ENCODE assay signal across 28 cellular contexts in the genomic region with DNA sequence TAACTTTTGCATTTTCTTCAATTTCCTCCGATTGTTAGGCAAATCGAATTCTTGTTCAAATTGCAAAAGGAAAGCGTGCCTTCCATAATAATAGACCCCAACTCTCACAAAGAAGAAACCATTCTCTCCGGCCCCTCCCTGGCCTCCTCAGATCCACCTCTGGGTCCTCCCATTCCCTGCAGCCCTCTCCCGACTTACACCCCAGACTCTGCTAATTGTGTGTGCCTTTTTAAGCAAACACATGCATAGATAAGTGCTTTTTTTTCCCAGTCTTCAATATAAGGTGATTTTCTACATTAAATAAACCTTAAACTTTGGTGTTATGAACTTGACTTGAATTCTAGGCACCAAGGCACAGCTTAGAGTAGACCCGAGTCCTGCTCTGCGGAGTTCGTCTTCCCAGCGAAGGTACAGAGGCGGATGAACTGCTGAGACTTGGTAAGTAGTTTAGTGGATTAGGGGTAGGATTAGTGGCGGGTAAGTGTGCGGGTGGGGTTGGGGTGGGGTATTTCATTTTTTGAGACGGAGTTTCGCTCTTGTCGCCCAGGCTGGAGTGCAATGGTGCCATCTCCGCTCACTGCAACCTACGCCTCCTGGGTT. TPM values are rescaled to one million over a fixed set of nuclear protein-coding genes. Genes with fewer than 3 reads are reported as not detected.
DNase-seq lines count a peak whose midpoint lies in the region; ATAC-seq and TF ChIP-seq lines count a peak whose summit lies in the region.
"Had no signal": no experiment of that assay in that cellular context is flagged by ENCODE, and none has a peak within 500 bp of the region (broad histone marks: within the 10 kb centered on the region; RNA-seq: fewer than 3 reads in every experiment).

No MANE protein-coding gene starts in this region.

- H3F3A ChIP-seq in GM23338 (replicated peaks; ENCODE audit: low read depth): peaks cover 28% of the 10 kb centered on the region
- H3F3A ChIP-seq in neural progenitor cell (ENCODE audit: low read depth): peaks cover 35% of the 10 kb centered on the region

- H3K9me3 Mint-ChIP-seq in GM23338 (peaks cover 11% of the 10 kb centered on the region; the same call in 2 of the 3 replicates), neural progenitor cell (peaks cover 17% of the 10 kb centered on the region)
- H3K9me3 Mint-ChIP-seq in natural killer cell treated with Interleukin-12 subunit alpha and Interleukin-12 subunit beta and Interleukin-15 and Interleukin-18, amount 100 ng/mL, for 72 hours: no peaks in the 10 kb centered on the region
- H3K9me3 Mint-ChIP-seq: activated naive CD4-positive, alpha-beta T cell treated with anti-CD3 and anti-CD28 coated beads for 36 hours; activated T-cell treated with anti-CD3 and anti-CD28 coated beads, Interleukin-2, amount 50 U/mL, for 72 hours; central memory CD8-positive, alpha-beta T cell had no signal

- H3K9me3 ChIP-seq in neural progenitor cell (ENCODE audit: low read depth): no peaks in the 10 kb centered on the region
- no peaks in the 10 kb centered on the region for H3K9me3 ChIP-seq in testis
- no peaks in the 10 kb centered on the region for H3K9me3 ChIP-seq in Karpas-422 (ENCODE audit: low read length)
- H3K9me3 ChIP-seq: sigmoid colon, suprapubic skin had no signal

- H3K4me3 ChIP-seq in GM23338 (peak overlapping the region; percentile 78), iPS-11a (ENCODE audit: low read depth, low read length) (peak overlapping the region; percentile 98), neural progenitor cell (peak overlapping the region; percentile 71), testis (peak overlapping the region in 1 of 2 donors; percentile 0), Karpas-422 (ENCODE audit: low read length) (no peak overlapping the region)

- H3K27ac Mint-ChIP-seq in GM23338: peak overlapping the region; percentile 98
- no peak overlapping the region for H3K27ac Mint-ChIP-seq in neural progenitor cell
- H3K27ac Mint-ChIP-seq in natural killer cell treated with Interleukin-12 subunit alpha and Interleukin-12 subunit beta and Interleukin-15 and Interleukin-18, amount 100 ng/mL, for 72 hours: no peak overlapping the region
- H3K27ac Mint-ChIP-seq: activated naive CD4-positive, alpha-beta T cell treated with anti-CD3 and anti-CD28 coated beads for 36 hours; activated T-cell treated with anti-CD3 and anti-CD28 coated beads, Interleukin-2, amount 50 U/mL, for 72 hours; naive B cell had no signal

- H3K27ac ChIP-seq in GM23338 (ENCODE audit: low read depth): peak overlapping the region; percentile 95
- no peak overlapping the region for H3K27ac ChIP-seq in neural progenitor cell
- H3K27ac ChIP-seq in testis: no peak overlapping the region
- no peak overlapping the region for H3K27ac ChIP-seq in Karpas-422 (ENCODE audit: low read length)
- H3K27ac ChIP-seq: C4-2B, dorsolateral prefrontal cortex, parathyroid adenoma, sigmoid colon, suprapubic skin had no signal

- peak overlapping the region; percentile 86 for H3K4me2 ChIP-seq in GM23338
- peak overlapping the region; percentile 88 for H3K4me2 ChIP-seq in neural progenitor cell
- no peak overlapping the region for H3K4me2 ChIP-seq in Karpas-422 (ENCODE audit: low read depth, low read length, poor library complexity, severe bottlenecking)

- peaks cover 80% of the 10 kb centered on the region for H3K79me2 ChIP-seq in GM23338 (replicated peaks; ENCODE audit: insufficient read depth)
- peaks cover 38% of the 10 kb centered on the region for H3K79me2 ChIP-seq in neural progenitor cell (ENCODE audit: low read depth)
- H3K79me2 ChIP-seq in Karpas-422 (ENCODE audit: low read length): no peaks in the 10 kb centered on the region
- H3K79me2 ChIP-seq: parathyroid adenoma had no signal

- H3K9ac ChIP-seq in neural progenitor cell: no peak overlapping the region
- no peak overlapping the region for H3K9ac ChIP-seq in Karpas-422 (ENCODE audit: low read length)
- H3K9ac ChIP-seq: parathyroid adenoma had no signal

- H3K27me3 ChIP-seq in GM23338 (ENCODE audit: insufficient read depth): no peaks in the 10 kb centered on the region
- peaks cover 42% of the 10 kb centered on the region for H3K27me3 ChIP-seq in neural progenitor cell
- no peaks in the 10 kb centered on the region for H3K27me3 ChIP-seq in testis
- H3K27me3 ChIP-seq in Karpas-422 (ENCODE audit: low read length): no peaks in the 10 kb centered on the region

- H3K36me3 ChIP-seq in GM23338 (ENCODE audit: insufficient read depth) (peaks cover 28% of the 10 kb centered on the region), neural progenitor cell (no peaks in the 10 kb centered on the region), testis (ENCODE audit: low read depth, missing control alignments) (no peaks in the 10 kb centered on the region), Karpas-422 (ENCODE audit: insufficient read depth, low read length) (no peaks in the 10 kb centered on the region)
- H3K36me3 ChIP-seq: sigmoid colon, suprapubic skin had no signal

- H3K36me3 Mint-ChIP-seq in GM23338 (ENCODE audit: low read depth) (peaks cover 69% of the 10 kb centered on the region), neural progenitor cell (peaks cover 2% of the 10 kb centered on the region)
- H3K36me3 Mint-ChIP-seq in natural killer cell treated with Interleukin-12 subunit alpha and Interleukin-12 subunit beta and Interleukin-15 and Interleukin-18, amount 100 ng/mL, for 72 hours: no peaks in the 10 kb centered on the region

- intact Hi-C loops in testis (cut with DNase I; ENCODE audit: low total_unique reads): no loop called here

- WGBS in testis, 2 donors: 69 to 70% methylated on average over 17 of the region's 17 CpGs

- peaks cover 54% of the 10 kb centered on the region for H3K4me1 ChIP-seq in GM23338 (ENCODE audit: insufficient read depth)
- peaks cover 17% of the 10 kb centered on the region for H3K4me1 ChIP-seq in neural progenitor cell
- peaks cover 9% of the 10 kb centered on the region for H3K4me1 ChIP-seq in testis
- no peaks in the 10 kb centered on the region for H3K4me1 ChIP-seq in Karpas-422 (ENCODE audit: low read length)
- H3K4me1 ChIP-seq: parathyroid adenoma, sigmoid colon had no signal

- TF ChIP-seq POLR2A in testis (IDR thresholded peaks at IDR 0.05): no peak

- no peaks in the 10 kb centered on the region for H3K9me2 ChIP-seq in GM23338 (ENCODE audit: insufficient read depth)
- no peaks in the 10 kb centered on the region for H3K9me2 ChIP-seq in Karpas-422 (replicated peaks; ENCODE audit: insufficient read depth, low read length)

- TF ChIP-seq CTCF in GM23338 (conservative IDR thresholded peaks at IDR 0.05; ENCODE audit: low read depth in 2 of 2) (no peak), neural progenitor cell (IDR thresholded peaks at IDR 0.05) (no peak), testis (IDR thresholded peaks at IDR 0.05) (no peak)

- DNase-seq in GM23338 (ENCODE audit: low spot score) (peak; percentile 67), NCI-H82 treated with DMSO at 0.1 percent for 48 hours (lab: John Stamatoyannopoulos, UW; ENCODE audit: unreplicated experiment) (peak; percentile 87), neural progenitor cell (ENCODE audit: low spot score) (peak; percentile 49), putamen (ENCODE audit: low spot score) (no peak), testis (no peak), Karpas-422 (no peak)
- no peak for DNase-seq in natural killer cell treated with Interleukin-12 subunit alpha and Interleukin-12 subunit beta and Interleukin-15 and Interleukin-18, amount 100 ng/mL, for 72 hours (ENCODE audit: low spot score)
- DNase-seq: activated CD4-positive, CD25-positive, alpha-beta regulatory T cell treated with anti-CD3 and anti-CD28 coated beads, Interleukin-2, amount 50 U/mL, for 72 hours; activated naive CD4-positive, alpha-beta T cell treated with anti-CD3 and anti-CD28 coated beads for 36 hours; activated T-cell treated with anti-CD3 and anti-CD28 coated beads, Interleukin-2, amount 50 U/mL, for 72 hours; anterior cingulate cortex; dorsolateral prefrontal cortex; EL; erythroblast; foreskin fibroblast; hippocampal formation; naive B cell; NCI-H1694 treated with DMSO at 0.1 percent for 48 hours; NCI-H2227 treated with DMSO at 0.1 percent for 48 hours; NCI-H774; SHP77; sigmoid colon had no signal

- no peak overlapping the region for H2AFZ ChIP-seq in GM23338
- no peak overlapping the region for H2AFZ ChIP-seq in neural progenitor cell (replicated peaks)
- no peak overlapping the region for H2AFZ ChIP-seq in Karpas-422 (ENCODE audit: low read length)
- H2AFZ ChIP-seq: parathyroid adenoma had no signal

- H3K4me1 Mint-ChIP-seq in GM23338: peaks cover 47% of the 10 kb centered on the region
- peaks cover 21% of the 10 kb centered on the region for H3K4me1 Mint-ChIP-seq in neural progenitor cell
- H3K4me1 Mint-ChIP-seq in natural killer cell treated with Interleukin-12 subunit alpha and Interleukin-12 subunit beta and Interleukin-15 and Interleukin-18, amount 100 ng/mL, for 72 hours (ENCODE audit: low read depth in 2 of 2): no peaks in the 10 kb centered on the region
- H3K4me1 Mint-ChIP-seq: central memory CD8-positive, alpha-beta T cell had no signal

- ATAC-seq in GM23338: peak; percentile 28
- no peak for ATAC-seq in natural killer cell treated with Interleukin-12 subunit alpha and Interleukin-12 subunit beta and Interleukin-15 and Interleukin-18, amount 100 ng/mL, for 72 hours
- ATAC-seq: activated T-cell treated with anti-CD3 and anti-CD28 coated beads, Interleukin-2, amount 50 U/mL, for 72 hours had no signal

- H4K20me1 ChIP-seq in GM23338 (replicated peaks; ENCODE audit: insufficient read depth): peaks cover 24% of the 10 kb centered on the region
- peaks cover 23% of the 10 kb centered on the region for H4K20me1 ChIP-seq in neural progenitor cell (ENCODE audit: low read depth)
- no peaks in the 10 kb centered on the region for H4K20me1 ChIP-seq in Karpas-422 (ENCODE audit: insufficient read depth, low read depth, low read length)

- H3K4me3 Mint-ChIP-seq in GM23338: peak overlapping the region; percentile 96
- peak overlapping the region; percentile 59 for H3K4me3 Mint-ChIP-seq in neural progenitor cell
- no peak overlapping the region for H3K4me3 Mint-ChIP-seq in natural killer cell treated with Interleukin-12 subunit alpha and Interleukin-12 subunit beta and Interleukin-15 and Interleukin-18, amount 100 ng/mL, for 72 hours
- H3K4me3 Mint-ChIP-seq: activated naive CD4-positive, alpha-beta T cell treated with anti-CD3 and anti-CD28 coated beads for 36 hours; central memory CD8-positive, alpha-beta T cell had no signal

- H3K27me3 Mint-ChIP-seq in GM23338 (ENCODE audit: insufficient read depth, low read depth, poor library complexity): peaks cover 58% of the 10 kb centered on the region
- peaks cover 33% of the 10 kb centered on the region for H3K27me3 Mint-ChIP-seq in neural progenitor cell (ENCODE audit: insufficient read depth, low read depth)
- H3K27me3 Mint-ChIP-seq in natural killer cell treated with Interleukin-12 subunit alpha and Interleukin-12 subunit beta and Interleukin-15 and Interleukin-18, amount 100 ng/mL, for 72 hours: peaks cover 21 to 25% of the 10 kb centered on the region in 2 donors

RNA-seq across cellular contexts. Expression of a gene that starts 1.5 kb away (rescaled TPM):
- total RNA-seq in GM23338 (2014; rRNA removed; shearing (Covaris generic)): 280 and 283 TPM in 2 replicates
- polyA plus RNA-seq in GM23338 (2016; fragmentation: Nextera tagmentation; extraction: Ambion mirVana) (509 and 628 TPM in 2 replicates), testis (ENCODE audit: insufficient read depth, low read depth, low replicate concordance) (1.5 TPM)
- total RNA-seq in neural progenitor cell (ENCODE audit: low replicate concordance) (12.5 and 15.4 TPM in 2 replicates), testis (1 to 10 TPM; 8.4 to 9.1 TPM)
- not detected in 2 replicates for total RNA-seq in Karpas-422 (2014; rRNA removed; shearing (Covaris generic); ENCODE audit: low replicate concordance)
- not detected for total RNA-seq in natural killer cell treated with Interleukin-12 subunit alpha and Interleukin-12 subunit beta and Interleukin-15 and Interleukin-18, amount 100 ng/mL, for 72 hours
- total RNA-seq: activated CD8-positive, alpha-beta memory T cell treated with anti-CD3 and anti-CD28 coated beads for 36 hours; activated naive CD4-positive, alpha-beta T cell treated with anti-CD3 and anti-CD28 coated beads for 36 hours; activated T-cell treated with anti-CD3 and anti-CD28 coated beads, Interleukin-2, amount 50 U/mL, for 72 hours had no signal

Comparison
In these comparisons a context has a peak if more than half of its experiments do, and no peak if none do; other contexts are left out.
1. DNase-seq: peak in GM23338 (single experiment), NCI-H82 treated with DMSO at 0.1 percent for 48 hours (single experiment) and neural progenitor cell (single experiment); none in putamen (single experiment), testis (single experiment), Karpas-422 (single experiment) and natural killer cell treated with Interleukin-12 subunit alpha and Interleukin-12 subunit beta and Interleukin-15 and Interleukin-18, amount 100 ng/mL, for 72 hours (single experiment).
2. RNA of a gene that starts 1.5 kb away (total RNA-seq): 280 to 283 TPM in GM23338; 12.5 to 15.4 TPM in neural progenitor cell, 8.4 to 9.1 TPM in testis, not detected in natural killer cell treated with Interleukin-12 subunit alpha and Interleukin-12 subunit beta and Interleukin-15 and Interleukin-18, amount 100 ng/mL, for 72 hours and not detected in Karpas-422; every median in the first group is over 10 times any median in the second.